Comparison of ENCODE assay signal across 12 cellular contexts in the genomic region with DNA sequence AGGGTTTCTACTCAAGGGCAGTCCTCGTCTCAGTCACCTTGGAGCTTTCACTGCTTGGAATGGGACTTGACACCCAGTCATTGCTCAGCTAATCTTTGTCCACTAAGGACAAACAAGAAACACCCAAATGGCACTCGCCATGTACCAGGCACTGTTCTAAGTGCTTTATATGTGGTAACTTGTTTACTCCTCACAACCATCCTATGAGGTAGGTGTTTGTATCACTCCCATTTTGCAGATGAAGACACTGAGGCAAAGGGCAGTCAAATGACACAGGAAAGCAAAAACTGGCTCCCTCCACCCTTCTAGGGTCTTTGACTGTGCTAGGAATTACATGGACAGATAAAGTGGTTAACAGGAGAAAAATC. TPM values are rescaled to one million over a fixed set of nuclear protein-coding genes. Genes with fewer than 3 reads are reported as not detected.
A peak's percentile ranks its signal among the peaks of the same experiment; 100 is the strongest.
DNase-seq lines count a peak whose midpoint lies in the region; ATAC-seq and TF ChIP-seq lines count a peak whose summit lies in the region.
"Had no signal": no experiment of that assay in that cellular context is flagged by ENCODE, and none has a peak within 500 bp of the region (broad histone marks: within the 10 kb centered on the region; RNA-seq: fewer than 3 reads in every experiment).

No MANE protein-coding gene starts in this region.

- no peak for ATAC-seq in lower lobe of right lung

- intact Hi-C loops in lower lobe of right lung (cut with DNase I), result no loop called here

- H3K27ac Mint-ChIP-seq in activated T-cell treated with anti-CD3 and anti-CD28 coated beads, Interleukin-2, amount 50 U/mL, for 24 hours, result peak overlapping the region; percentile 96
- peak overlapping the region; percentile 95 for H3K27ac Mint-ChIP-seq in activated naive CD8-positive, alpha-beta T cell treated with anti-CD3 and anti-CD28 coated beads for 36 hours

- H3K4me1 ChIP-seq in lower lobe of right lung (peaks cover 88% of the 10 kb centered on the region), thymus (ENCODE audit: control insufficient read depth, insufficient read depth, low read length) (peaks cover 64% of the 10 kb centered on the region)

- H3K27ac ChIP-seq in lower lobe of right lung (peak overlapping the region; percentile 44), thymus (ENCODE audit: low read depth) (peak overlapping the region; percentile 52)

- peaks cover 40% of the 10 kb centered on the region for H3K36me3 Mint-ChIP-seq in activated T-cell treated with anti-CD3 and anti-CD28 coated beads, Interleukin-2, amount 50 U/mL, for 24 hours (ENCODE audit: low read depth)
- peaks cover 31% of the 10 kb centered on the region for H3K36me3 Mint-ChIP-seq in activated naive CD8-positive, alpha-beta T cell treated with anti-CD3 and anti-CD28 coated beads for 36 hours

- peak overlapping the region; percentile 90 for H3K4me3 Mint-ChIP-seq in activated T-cell treated with anti-CD3 and anti-CD28 coated beads, Interleukin-2, amount 50 U/mL, for 24 hours
- peak overlapping the region; percentile 34 for H3K4me3 Mint-ChIP-seq in activated naive CD8-positive, alpha-beta T cell treated with anti-CD3 and anti-CD28 coated beads for 36 hours

- no peak for DNase-seq in activated T-cell treated with anti-CD3 and anti-CD28 coated beads, Interleukin-2, amount 50 U/mL, for 24 hours
- DNase-seq in activated T-cell treated with anti-CD3 and anti-CD28 coated beads, Interleukin-2, amount 50 U/mL, for 48 hours, result no peak
- DNase-seq in activated naive CD8-positive, alpha-beta T cell treated with anti-CD3 and anti-CD28 coated beads for 36 hours, result no peak
- DNase-seq in lower lobe of right lung (no peak), HuH-7.5 (ENCODE audit: low spot score) (no peak), NCI-H2171 (lab: John Stamatoyannopoulos, UW) (no peak)
- no peak for DNase-seq in stimulated activated CD4-positive, alpha-beta T cell treated with anti-CD3 and anti-CD28 coated beads, Interleukin-15, amount 100 ng/mL, for 24 hours
- DNase-seq: activated CD4-positive, alpha-beta T cell treated with anti-CD3 and anti-CD28 coated beads for 48 hours; foreskin melanocyte; midbrain; NCI-H2081 had no signal

- 98% methylated on average over 2 of the region's 2 CpGs for WGBS in thymus

- H3K36me3 ChIP-seq in lower lobe of right lung (peaks cover 15% of the 10 kb centered on the region), thymus (ENCODE audit: control insufficient read depth, insufficient read depth) (no peaks in the 10 kb centered on the region)

- no peaks in the 10 kb centered on the region for H3K27me3 Mint-ChIP-seq in activated T-cell treated with anti-CD3 and anti-CD28 coated beads, Interleukin-2, amount 50 U/mL, for 24 hours
- peaks cover 5% of the 10 kb centered on the region for H3K27me3 Mint-ChIP-seq in activated naive CD8-positive, alpha-beta T cell treated with anti-CD3 and anti-CD28 coated beads for 36 hours

- no peak for TF ChIP-seq CTCF in lower lobe of right lung (IDR thresholded peaks at IDR 0.05)

- H3K27me3 ChIP-seq in lower lobe of right lung (ENCODE audit: low read depth) (no peaks in the 10 kb centered on the region), thymus (ENCODE audit: control insufficient read depth, insufficient read depth) (no peaks in the 10 kb centered on the region)

- H3K9me3 ChIP-seq in lower lobe of right lung (no peaks in the 10 kb centered on the region), thymus (ENCODE audit: control insufficient read depth) (no peaks in the 10 kb centered on the region)

- H3K9me3 Mint-ChIP-seq in activated T-cell treated with anti-CD3 and anti-CD28 coated beads, Interleukin-2, amount 50 U/mL, for 24 hours, result no peaks in the 10 kb centered on the region
- no peaks in the 10 kb centered on the region for H3K9me3 Mint-ChIP-seq in activated naive CD8-positive, alpha-beta T cell treated with anti-CD3 and anti-CD28 coated beads for 36 hours

- H3K4me3 ChIP-seq in lower lobe of right lung (no peak overlapping the region), thymus (ENCODE audit: low read length) (no peak overlapping the region)

- H3K4me1 Mint-ChIP-seq in activated T-cell treated with anti-CD3 and anti-CD28 coated beads, Interleukin-2, amount 50 U/mL, for 24 hours (ENCODE audit: low read depth), result peaks cover 82% of the 10 kb centered on the region
- peaks cover 72% of the 10 kb centered on the region for H3K4me1 Mint-ChIP-seq in activated naive CD8-positive, alpha-beta T cell treated with anti-CD3 and anti-CD28 coated beads for 36 hours

RNA-seq across cellular contexts. Expression of gene DNAJB12, which starts 24.7 kb away (rescaled TPM):
- 10 to 100 TPM; 25.2 to 25.6 TPM for total RNA-seq in activated naive CD8-positive, alpha-beta T cell treated with anti-CD3 and anti-CD28 coated beads for 36 hours
- total RNA-seq in lower lobe of right lung, result 44.7 TPM
- 14.6 TPM for polyA plus RNA-seq in thymus

RNA-seq across cellular contexts. Expression of gene DDIT4, which starts 56.3 kb away (rescaled TPM):
- total RNA-seq in activated naive CD8-positive, alpha-beta T cell treated with anti-CD3 and anti-CD28 coated beads for 36 hours, result 100 to 1,000 TPM; 422 to 424 TPM
- 161 TPM for total RNA-seq in lower lobe of right lung
- 628 TPM for polyA plus RNA-seq in thymus
